ENCODE assay signal across 19 cellular contexts in genomic region chr6:138600261-138600660, GRCh38.
DNase-seq lines count a peak whose midpoint lies in the region; ATAC-seq, FAIRE-seq and TF ChIP-seq lines count a peak whose summit lies in the region.
"Had no signal": no experiment of that assay in that cellular context is flagged by ENCODE, and none has a peak within 500 bp of the region (broad histone marks: within the 10 kb centered on the region; RNA-seq: fewer than 3 reads in every experiment).

No MANE protein-coding gene starts in this region.

- CTCF ChIA-PET in HepG2 (lab: Yijun Ruan, JAX; ENCODE audit: low intra/inter-chr PET ratio, low total read pairs): no interaction called here

- H4K20me1 ChIP-seq in HepG2 (ENCODE audit: insufficient read depth, low read length) (no peaks in the 10 kb centered on the region), osteoblast (ENCODE audit: insufficient read depth, low read length) (no peaks in the 10 kb centered on the region)

- FAIRE-seq in HepG2 (lab: Jason Lieb, UNC): no peak
- FAIRE-seq: D721Med, G401.6, GM12891, H1, HTR-8/SVneo had no signal

- H3K9me3 Mint-ChIP-seq in HFFc6 (no peaks in the 10 kb centered on the region), mesothelial cell of epicardium (no peaks in the 10 kb centered on the region)
- H3K9me3 Mint-ChIP-seq: CD4-positive, alpha-beta memory T cell had no signal

- no peaks in the 10 kb centered on the region; the same call in 1 of the 2 replicates for H3K27me3 Mint-ChIP-seq in HFFc6 (ENCODE audit: insufficient read depth)
- H3K27me3 Mint-ChIP-seq in mesothelial cell of epicardium (ENCODE audit: low read depth): no peaks in the 10 kb centered on the region

- in situ Hi-C loops in brain microvascular endothelial cell (cut with HindIII; ENCODE audit: low pct_ligation_motif_present, low sequenced_read_pairs): no loop called here
- in situ Hi-C loops in HepG2 (cut with HindIII; ENCODE audit: extremely low pct_ligation_motif_present, low pct_unique_long_range_greater_than_20kb): no loop called here

- H3K79me2 ChIP-seq in HepG2 (ENCODE audit: insufficient read depth, low read length) (no peaks in the 10 kb centered on the region), osteoblast (ENCODE audit: insufficient read depth, low read length) (peaks cover 7% of the 10 kb centered on the region)

- H3K4me1 Mint-ChIP-seq in HFFc6 (ENCODE audit: low read depth) (peaks cover 19% of the 10 kb centered on the region), mesothelial cell of epicardium (peaks cover 6% of the 10 kb centered on the region)
- H3K4me1 Mint-ChIP-seq: CD4-positive, alpha-beta memory T cell had no signal

- ATAC-seq in HepG2 (no peak), GM18858 (IDR thresholded peaks at IDR 0.05; ENCODE audit: unreplicated experiment) (no peak)

- H3K27ac Mint-ChIP-seq in HFFc6 (peak overlapping the region; percentile 80; the same call in 1 of the 2 replicates), mesothelial cell of epicardium (no peak overlapping the region)
- H3K27ac Mint-ChIP-seq: CD4-positive, alpha-beta memory T cell had no signal

- H2AFZ ChIP-seq in HepG2 (ENCODE audit: low read length) (no peak overlapping the region), osteoblast (ENCODE audit: low read length) (peak overlapping the region; percentile 35)

- BruUV-seq in HepG2 (replicated peaks; lab: Mats Ljungman, UMichigan): no TSS peak

- TF ChIP-seq POLR2A in HepG2 (IDR thresholded peaks at IDR 0.05; ENCODE audit: insufficient read depth in 1 of 2, low read depth in 2 of 2, low read length in 2 of 2): no peak

- H3K4me3 Mint-ChIP-seq in HFFc6: no peak overlapping the region
- H3K4me3 Mint-ChIP-seq in mesothelial cell of epicardium: no peak overlapping the region
- H3K4me3 Mint-ChIP-seq: CD4-positive, alpha-beta memory T cell had no signal

- peak overlapping the region; percentile 64 for H3K27ac ChIP-seq in brain microvascular endothelial cell
- H3K27ac ChIP-seq in HepG2 (ENCODE audit: extremely low read length, insufficient read depth, low read length): no peak overlapping the region
- peak overlapping the region; percentile 94 for H3K27ac ChIP-seq in osteoblast (ENCODE audit: low read depth, low read length)
- H3K27ac ChIP-seq: C4-2B had no signal

- POLR2A ChIA-PET in HepG2 (lab: Yijun Ruan, JAX): no interaction called here

- DNase-seq in HFFc6 (no peak), brain microvascular endothelial cell (no peak), HepG2 (ENCODE audit: low spot score) (no peak), osteoblast (ENCODE audit: insufficient read length, low spot score, missing footprints) (no peak), mesothelial cell of epicardium (ENCODE audit: low spot score in 2 of 2, unreplicated experiment in 2 of 2) (no peak), SHP77 treated with DMSO at 0.1 percent for 48 hours (lab: John Stamatoyannopoulos, UW) (no peak)
- DNase-seq in activated CD4-positive, CD25-positive, alpha-beta regulatory T cell treated with anti-CD3 and anti-CD28 coated beads, Interleukin-2, amount 50 U/mL, for 72 hours: no peak
- DNase-seq: BE2C; CD4-positive, alpha-beta memory T cell; COR-L47; DMS153 had no signal

- H3K9me3 ChIP-seq in HepG2 (ENCODE audit: low read length) (no peaks in the 10 kb centered on the region), osteoblast (ENCODE audit: low read depth, low read length) (no peaks in the 10 kb centered on the region)
- H3K9me3 ChIP-seq: BE2C, HAP-1 had no signal

- no peaks in the 10 kb centered on the region for H3K36me3 ChIP-seq in brain microvascular endothelial cell (replicated peaks)
- no peaks in the 10 kb centered on the region for H3K36me3 ChIP-seq in HepG2 (replicated peaks in 1 of 2; ENCODE audit: control insufficient read depth in 1 of 2, insufficient read depth in 2 of 2, low read length in 2 of 2)
- H3K36me3 ChIP-seq in osteoblast (ENCODE audit: insufficient read depth, low read length): no peaks in the 10 kb centered on the region
- H3K36me3 ChIP-seq: BE2C, HAP-1 had no signal

- H3K36me3 Mint-ChIP-seq in HFFc6 (ENCODE audit: low read depth) (no peaks in the 10 kb centered on the region), mesothelial cell of epicardium (no peaks in the 10 kb centered on the region)
- H3K36me3 Mint-ChIP-seq: CD4-positive, alpha-beta memory T cell had no signal

- no peak overlapping the region for H3K4me3 ChIP-seq in brain microvascular endothelial cell (ENCODE audit: low read depth, low read length)
- H3K4me3 ChIP-seq in HepG2 (replicated peaks in 1 of 3; ENCODE audit: insufficient read depth in 1 of 3, low read depth in 2 of 3, low read length in 3 of 3): no peak overlapping the region
- no peak overlapping the region for H3K4me3 ChIP-seq in osteoblast (ENCODE audit: insufficient read depth, low read length)
- H3K4me3 ChIP-seq: HAP-1 had no signal

- no peak overlapping the region for H3K4me2 ChIP-seq in HepG2 (ENCODE audit: low read depth, low read length)
- peak overlapping the region; percentile 46 for H3K4me2 ChIP-seq in osteoblast (ENCODE audit: insufficient read depth, low read length)

- TF ChIP-seq CTCF in HFFc6 (IDR thresholded peaks at IDR 0.05) (no peak), brain microvascular endothelial cell (IDR thresholded peaks at IDR 0.05; ENCODE audit: low read depth, low read length, missing control alignments) (no peak), HepG2 (CRISPR knock-in tag; IDR thresholded peaks at IDR 0.05) (no peak), osteoblast (IDR thresholded peaks at IDR 0.05; ENCODE audit: extremely low read depth, low read depth, low read length) (no peak), mesothelial cell of epicardium (IDR thresholded peaks at IDR 0.05; ENCODE audit: unreplicated experiment) (no peak)

- H3K4me1 ChIP-seq in HepG2 (ENCODE audit: insufficient read depth, low read length): peaks cover 36% of the 10 kb centered on the region
- peaks cover 25% of the 10 kb centered on the region for H3K4me1 ChIP-seq in osteoblast (ENCODE audit: insufficient read depth, low read length)
- H3K4me1 ChIP-seq: BE2C had no signal

- intact Hi-C loops in HepG2 (cut with micrococcal nuclease; ENCODE audit: unreplicated experiment): no loop called here

- H3K9ac ChIP-seq in HepG2 (ENCODE audit: insufficient read depth, low read depth, low read length): no peak overlapping the region

- TF ChIP-seq EP300 in HepG2 (IDR thresholded peaks at IDR 0.05; ENCODE audit: low read depth in 2 of 2, low read length in 2 of 2): no peak
- TF ChIP-seq EP300 in HepG2 (CRISPR knock-in tag; IDR thresholded peaks at IDR 0.05; ENCODE audit: borderline replicate concordance): no peak

- TF ChIP-seq RAD21 in HepG2 (CRISPR knock-in tag; IDR thresholded peaks at IDR 0.05): no peak

- H3K27me3 ChIP-seq in brain microvascular endothelial cell (replicated peaks) (no peaks in the 10 kb centered on the region), HepG2 (ENCODE audit: control insufficient read depth in 1 of 2, insufficient read depth in 2 of 2, low read length in 2 of 2) (no peaks in the 10 kb centered on the region), osteoblast (ENCODE audit: insufficient read depth, low read length) (no peaks in the 10 kb centered on the region)
- H3K27me3 ChIP-seq: BE2C had no signal

TF ChIP-seq in HepG2, 621 proteins besides CTCF, POLR2A, EP300 and RAD21:
- TF ChIP-seq HCFC1 (IDR thresholded peaks at IDR 0.05; ENCODE audit: low read depth, low read length): no peak
- 0 out of 2 replicates have a peak, but pooled peaks have one; percentile 27 for TF ChIP-seq RARA (CRISPR knock-in tag; IDR thresholded peaks at IDR 0.05)
- TF ChIP-seq ZNF770 (CRISPR knock-in tag; IDR thresholded peaks at IDR 0.05): 0 out of 2 replicates have a peak, but pooled peaks have one; percentile 43
- no peak for TF ChIP-seq ZNF512 (CRISPR knock-in tag; IDR thresholded peaks at IDR 0.05)
- TF ChIP-seq NR2F6 (IDR thresholded peaks at IDR 0.05): no peak
- TF ChIP-seq NR2F6 (CRISPR knock-in tag; IDR thresholded peaks at IDR 0.05): 0 out of 2 replicates have a peak, but pooled peaks have one; percentile 7
